13 cellular contexts compared by ENCODE assay signal in the genomic region with DNA sequence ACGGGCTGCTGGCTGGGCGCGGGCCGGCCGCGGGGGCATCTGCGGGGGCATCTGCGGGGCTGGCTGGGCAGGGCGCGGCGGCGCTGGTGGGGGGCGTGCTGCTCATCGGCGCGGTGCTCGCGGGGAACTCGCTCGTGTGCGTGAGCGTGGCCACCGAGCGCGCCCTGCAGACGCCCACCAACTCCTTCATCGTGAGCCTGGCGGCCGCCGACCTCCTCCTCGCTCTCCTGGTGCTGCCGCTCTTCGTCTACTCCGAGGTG. TPM values are rescaled to one million over a fixed set of nuclear protein-coding genes. Genes with fewer than 3 reads are reported as not detected.
DNase-seq lines count a peak whose midpoint lies in the region; ATAC-seq and TF ChIP-seq lines count a peak whose summit lies in the region.
"Had no signal": no experiment of that assay in that cellular context is flagged by ENCODE, and none has a peak within 500 bp of the region (broad histone marks: within the 10 kb centered on the region; RNA-seq: fewer than 3 reads in every experiment).

No MANE protein-coding gene starts in this region.

- no peak overlapping the region for H2BK15ac ChIP-seq in mesenchymal stem cell (ENCODE audit: low read depth, poor library complexity, severe bottlenecking)

- H3K36me3 Mint-ChIP-seq in activated T-cell treated with anti-CD3 and anti-CD28 coated beads, Interleukin-2, amount 50 U/mL, for 72 hours (ENCODE audit: insufficient read depth in 2 of 2), result peaks cover 0 to 3% of the 10 kb centered on the region in 2 donors

- no peak overlapping the region for H3K27ac Mint-ChIP-seq in activated T-cell treated with anti-CD3 and anti-CD28 coated beads, Interleukin-2, amount 50 U/mL, for 72 hours

- peaks cover 13% of the 10 kb centered on the region for H3K4me1 Mint-ChIP-seq in activated T-cell treated with anti-CD3 and anti-CD28 coated beads, Interleukin-2, amount 50 U/mL, for 72 hours (ENCODE audit: low read depth)

- H3K27me3 ChIP-seq in mesenchymal stem cell (ENCODE audit: control insufficient read depth in 1 of 2, insufficient read depth in 1 of 2, low read length in 2 of 2) (peaks cover 14 to 28% of the 10 kb centered on the region in 2 experiments), thoracic aorta (replicated peaks; ENCODE audit: insufficient read depth) (no peaks in the 10 kb centered on the region), foreskin keratinocyte (peaks cover 50% of the 10 kb centered on the region)

- peak overlapping the region; percentile 81 for H3K4me2 ChIP-seq in mesenchymal stem cell (ENCODE audit: low read length, poor library complexity, severe bottlenecking)

- H3K14ac ChIP-seq in mesenchymal stem cell (ENCODE audit: low read length in 2 of 2), result peak overlapping the region in 1 of 2 experiments; percentile 89

- no peak overlapping the region for H3K4ac ChIP-seq in mesenchymal stem cell (ENCODE audit: low read depth in 1 of 2, low read length in 2 of 2)

- H3K18ac ChIP-seq in mesenchymal stem cell (ENCODE audit: low read depth in 1 of 2, low read length in 2 of 2), result peak overlapping the region in 1 of 2 experiments; percentile 64

- DNase-seq in activated T-cell treated with anti-CD3 and anti-CD28 coated beads, Interleukin-2, amount 50 U/mL, for 72 hours, result no peak
- DNase-seq in activated T-cell treated with anti-CD3 and anti-CD28 coated beads, Interleukin-2, amount 50 U/mL, for 48 hours, result no peak
- DNase-seq in astrocyte of the cerebellum (ENCODE audit: low read depth) (no peak), mesenchymal stem cell (no peak), thoracic aorta (ENCODE audit: low spot score) (no peak), foreskin keratinocyte (no peak)
- DNase-seq: GF-D8, midbrain had no signal

- H2AK5ac ChIP-seq in mesenchymal stem cell (ENCODE audit: low read length, severe bottlenecking), result no peak overlapping the region

- H3K36me3 ChIP-seq in mesenchymal stem cell (ENCODE audit: control insufficient read depth in 1 of 2, insufficient read depth in 2 of 2, low read depth in 1 of 2, low read length in 2 of 2), result peaks cover 6 to 30% of the 10 kb centered on the region in 2 experiments
- H3K36me3 ChIP-seq in thoracic aorta, result peaks cover 9% of the 10 kb centered on the region

- H3K4me1 ChIP-seq in mesenchymal stem cell (ENCODE audit: control insufficient read depth, insufficient read depth, low read depth, low read length) (peaks cover 52% of the 10 kb centered on the region), thoracic aorta (ENCODE audit: control insufficient read depth in 1 of 2, low read depth in 2 of 2) (peaks cover 4 to 15% of the 10 kb centered on the region in 2 donors), foreskin keratinocyte (no peaks in the 10 kb centered on the region)

- H3K9ac ChIP-seq in mesenchymal stem cell (ENCODE audit: low read length), result no peak overlapping the region

- no peak overlapping the region for H4K91ac ChIP-seq in mesenchymal stem cell (ENCODE audit: low read length)

- in situ Hi-C loops in astrocyte of the cerebellum (cut with HindIII; ENCODE audit: low sequenced_read_pairs), result no loop called here

- H3K27ac ChIP-seq in mesenchymal stem cell (ENCODE audit: low read length, poor library complexity, severe bottlenecking), result no peak overlapping the region
- no peak overlapping the region for H3K27ac ChIP-seq in thoracic aorta
- H3K27ac ChIP-seq in foreskin keratinocyte, result no peak overlapping the region
- H3K27ac ChIP-seq: skin epidermis had no signal

- H2AFZ ChIP-seq in mesenchymal stem cell (ENCODE audit: low read depth, low read length), result no peak overlapping the region

- no peaks in the 10 kb centered on the region for H3K9me3 Mint-ChIP-seq in activated T-cell treated with anti-CD3 and anti-CD28 coated beads, Interleukin-2, amount 50 U/mL, for 72 hours

- H3K79me1 ChIP-seq in mesenchymal stem cell (replicated peaks; ENCODE audit: low read length, poor library complexity, severe bottlenecking), result peaks cover 2% of the 10 kb centered on the region

- H3K4me3 ChIP-seq in astrocyte of the cerebellum (ENCODE audit: low read depth, low read length), result peak overlapping the region; percentile 14
- peak overlapping the region; percentile 35 to 58 for H3K4me3 ChIP-seq in mesenchymal stem cell (ENCODE audit: insufficient read depth in 1 of 2, low read depth in 1 of 2, low read length in 2 of 2)
- H3K4me3 ChIP-seq in thoracic aorta, result peak overlapping the region; percentile 54
- H3K4me3 ChIP-seq: K562 had no signal

- peak in 1 of 2 donors; percentile 4 for ATAC-seq in activated T-cell treated with anti-CD3 and anti-CD28 coated beads, Interleukin-2, amount 50 U/mL, for 72 hours (replicated peaks in 1 of 2)
- no peak for ATAC-seq in thoracic aorta (ENCODE audit: insufficient number of reproducible peaks, low FRiP score, low read depth)
- no peak for ATAC-seq in HG02970 (IDR thresholded peaks at IDR 0.05; ENCODE audit: low FRiP score, unreplicated experiment)
- no peak for ATAC-seq in foreskin keratinocyte
- ATAC-seq in HG03025 (IDR thresholded peaks at IDR 0.05; ENCODE audit: low FRiP score, unreplicated experiment), result no peak
- ATAC-seq: K562 had no signal

- H4K8ac ChIP-seq in mesenchymal stem cell (ENCODE audit: low read length), result no peak overlapping the region

- H3K9me3 ChIP-seq in mesenchymal stem cell (ENCODE audit: control insufficient read depth, low read length) (no peaks in the 10 kb centered on the region), thoracic aorta (no peaks in the 10 kb centered on the region)

- peaks cover 15% of the 10 kb centered on the region for H3K27me3 Mint-ChIP-seq in activated T-cell treated with anti-CD3 and anti-CD28 coated beads, Interleukin-2, amount 50 U/mL, for 72 hours (ENCODE audit: low read depth)

- TF ChIP-seq CTCF in astrocyte of the cerebellum (IDR thresholded peaks at IDR 0.05; ENCODE audit: low read depth, low read length, missing control alignments) (no peak), thoracic aorta (IDR thresholded peaks at IDR 0.05) (no peak), foreskin keratinocyte (conservative IDR thresholded peaks at IDR 0.05) (no peak)

- no peak overlapping the region for H2BK12ac ChIP-seq in mesenchymal stem cell (ENCODE audit: low read length in 2 of 2)

- peak overlapping the region; percentile 31 to 71 for H3K4me3 Mint-ChIP-seq in activated T-cell treated with anti-CD3 and anti-CD28 coated beads, Interleukin-2, amount 50 U/mL, for 72 hours

- H2BK120ac ChIP-seq in mesenchymal stem cell (ENCODE audit: low read depth, low read length), result no peak overlapping the region

- WGBS in mesenchymal stem cell, result 1% methylated on average over 19 of the region's 34 CpGs

- H2BK5ac ChIP-seq in mesenchymal stem cell (ENCODE audit: low read depth, low read length, poor library complexity, severe bottlenecking), result no peak overlapping the region

- peak overlapping the region in 1 of 2 experiments; percentile 99 for H3K23ac ChIP-seq in mesenchymal stem cell (ENCODE audit: low read length in 2 of 2)

RNA-seq across cellular contexts. Expression of a gene that starts 0.2 kb away (rescaled TPM):
- 1 to 10 TPM; 1.7 to 2.0 TPM for total RNA-seq in activated T-cell treated with anti-CD3 and anti-CD28 coated beads, Interleukin-2, amount 50 U/mL, for 72 hours
- polyA plus RNA-seq in mesenchymal stem cell (2013, experiment 1 of 2), result 0.08 TPM
- not detected for polyA plus RNA-seq in mesenchymal stem cell (2013, experiment 2 of 2)
- under 1 TPM in 1 of 2 donors, not detected in 1; 0.27 TPM for total RNA-seq in thoracic aorta
- total RNA-seq in foreskin keratinocyte, result not detected in 2 replicates
- polyA plus RNA-seq in foreskin keratinocyte, result 0.10 TPM in 1 of 2 replicates, not detected in the other

RNA-seq across cellular contexts. Expression of a gene that starts 10.3 kb away (rescaled TPM):
- not detected for total RNA-seq in activated T-cell treated with anti-CD3 and anti-CD28 coated beads, Interleukin-2, amount 50 U/mL, for 72 hours
- not detected for polyA plus RNA-seq in mesenchymal stem cell (2013, experiment 1 of 2)
- polyA plus RNA-seq in mesenchymal stem cell (2013, experiment 2 of 2), result not detected
- total RNA-seq in thoracic aorta (not detected), foreskin keratinocyte (not detected in 2 replicates)
- polyA plus RNA-seq in foreskin keratinocyte, result not detected in 2 replicates
- total RNA-seq: dermis blood vessel endothelial cell, K562 had no signal
- polyA plus RNA-seq: K562 had no signal

RNA-seq across cellular contexts. Expression of a gene that starts 12.5 kb away (rescaled TPM):
- under 1 TPM in 1 of 2 donors, not detected in 1; 0.09 TPM for total RNA-seq in activated T-cell treated with anti-CD3 and anti-CD28 coated beads, Interleukin-2, amount 50 U/mL, for 72 hours
- not detected for polyA plus RNA-seq in mesenchymal stem cell (2013, experiment 1 of 2)
- not detected for polyA plus RNA-seq in mesenchymal stem cell (2013, experiment 2 of 2)
- total RNA-seq in thoracic aorta, result not detected
- not detected in 2 replicates for total RNA-seq in foreskin keratinocyte
- polyA plus RNA-seq in foreskin keratinocyte, result not detected in 2 replicates
- total RNA-seq: dermis blood vessel endothelial cell had no signal
- polyA plus RNA-seq: K562 had no signal

RNA-seq across cellular contexts. Expression of a gene that starts 21.5 kb away (rescaled TPM):
- total RNA-seq in activated T-cell treated with anti-CD3 and anti-CD28 coated beads, Interleukin-2, amount 50 U/mL, for 72 hours, result 10 to 100 TPM; 46.7 to 95.8 TPM
- 6.8 TPM for polyA plus RNA-seq in mesenchymal stem cell (2013, experiment 1 of 2)
- 7.3 TPM for polyA plus RNA-seq in mesenchymal stem cell (2013, experiment 2 of 2)
- 10 to 100 TPM; 33.8 to 45.4 TPM for total RNA-seq in thoracic aorta
- 52.1 and 66.7 TPM in 2 replicates for total RNA-seq in foreskin keratinocyte
- polyA plus RNA-seq in foreskin keratinocyte, result 54.0 and 66.9 TPM in 2 replicates

RNA-seq across cellular contexts. Expression of a gene that starts 57.8 kb away (rescaled TPM):
- 10 to 100 TPM; 40.5 to 66.1 TPM for total RNA-seq in activated T-cell treated with anti-CD3 and anti-CD28 coated beads, Interleukin-2, amount 50 U/mL, for 72 hours
- 21.2 TPM for polyA plus RNA-seq in mesenchymal stem cell (2013, experiment 1 of 2)
- 20.6 TPM for polyA plus RNA-seq in mesenchymal stem cell (2013, experiment 2 of 2)
- total RNA-seq in thoracic aorta, result 10 to 100 TPM; 22.1 to 67.0 TPM
- total RNA-seq in foreskin keratinocyte, result 16.0 and 16.8 TPM in 2 replicates
- polyA plus RNA-seq in foreskin keratinocyte, result 13.5 and 13.6 TPM in 2 replicates
